8 cellular contexts compared by ENCODE assay signal in the genomic region with DNA sequence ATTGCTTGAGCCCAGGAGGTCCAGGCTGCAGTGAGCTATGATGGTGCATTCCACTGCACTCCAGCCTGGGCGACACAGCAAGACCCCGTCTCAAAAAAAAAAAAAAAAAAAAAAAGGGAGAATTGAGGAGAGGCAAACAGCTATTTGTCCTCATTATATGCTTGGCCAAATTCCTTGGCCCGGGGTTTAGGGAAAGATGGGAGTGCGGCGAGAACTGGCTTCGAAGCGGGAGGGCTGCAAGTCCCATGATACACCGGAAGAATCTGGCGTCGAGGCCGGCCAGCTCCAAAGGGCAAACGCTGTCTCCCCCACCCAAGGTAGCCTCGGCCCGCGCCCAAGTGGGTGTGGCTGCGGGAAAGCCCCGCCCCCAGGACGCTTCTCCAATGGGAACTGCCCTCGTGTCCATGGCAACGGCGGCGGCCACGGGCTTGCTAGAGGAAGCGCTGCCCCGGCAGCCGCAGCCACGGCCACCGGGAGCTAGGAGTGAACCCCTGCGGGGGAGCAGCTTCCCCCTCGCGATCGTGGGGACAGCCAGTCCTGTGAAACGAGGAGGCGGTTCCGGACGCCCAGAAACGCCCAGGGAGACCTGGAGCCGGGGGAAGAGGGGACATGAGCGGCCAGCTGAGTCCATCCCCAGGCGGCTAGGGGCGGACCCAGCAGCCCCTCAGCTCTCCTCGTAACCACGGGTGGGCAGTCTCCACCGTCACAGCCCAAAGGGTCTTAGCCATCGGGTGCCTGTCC. TPM values are rescaled to one million over a fixed set of nuclear protein-coding genes. Genes with fewer than 3 reads are reported as not detected.
A peak's percentile ranks its signal among the peaks of the same experiment; 100 is the strongest.
DNase-seq lines count a peak whose midpoint lies in the region; ATAC-seq lines count a peak whose summit lies in the region.

A gene with protein sequence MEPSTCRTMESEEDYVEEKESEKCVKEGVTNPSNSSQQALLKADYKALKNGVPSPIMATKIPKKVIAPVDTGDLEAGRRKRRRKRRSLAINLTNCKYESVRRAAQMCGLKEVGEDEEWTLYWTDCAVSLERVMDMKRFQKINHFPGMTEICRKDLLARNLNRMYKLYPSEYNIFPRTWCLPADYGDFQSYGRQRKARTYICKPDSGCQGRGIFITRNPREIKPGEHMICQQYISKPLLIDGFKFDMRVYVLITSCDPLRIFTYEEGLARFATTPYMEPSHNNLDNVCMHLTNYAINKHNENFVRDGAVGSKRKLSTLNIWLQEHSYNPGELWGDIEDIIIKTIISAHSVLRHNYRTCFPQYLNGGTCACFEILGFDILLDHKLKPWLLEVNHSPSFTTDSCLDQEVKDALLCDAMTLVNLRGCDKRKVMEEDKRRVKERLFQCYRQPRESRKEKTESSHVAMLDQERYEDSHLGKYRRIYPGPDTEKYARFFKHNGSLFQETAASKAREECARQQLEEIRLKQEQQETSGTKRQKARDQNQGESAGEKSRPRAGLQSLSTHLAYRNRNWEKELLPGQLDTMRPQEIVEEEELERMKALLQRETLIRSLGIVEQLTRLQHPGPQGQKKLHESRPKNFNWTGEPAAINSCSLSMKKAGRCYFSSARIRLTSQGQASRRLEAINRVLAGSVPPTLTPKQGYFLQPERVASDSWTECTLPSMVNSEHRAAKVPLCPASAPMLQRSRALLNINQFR (plus strand): TSS at position 434 of the 741 bp plus-strand sequence. CDS start 1,075 bp downstream, outside the sequence.

- no peaks in the 10 kb centered on the region for H3K9me3 ChIP-seq in BLaER1

- H3K9ac ChIP-seq in BLaER1 = 0 out of 2 replicates have a peak within 1 kb of the TSS, but pooled peaks have one; percentile 45

- peaks cover 8% of the 10 kb centered on the region for H3K27me3 Mint-ChIP-seq in T-helper 1 cell treated with Interleukin-12 subunit alpha and Interleukin-12 subunit beta and Interleukin-4 antibody, amounts not matched to agents 30 μg/mL and 1 μg/mL, for 36 hours (ENCODE audit: low read depth)

- H3K4me1 Mint-ChIP-seq in T-helper 1 cell treated with Interleukin-12 subunit alpha and Interleukin-12 subunit beta and Interleukin-4 antibody, amounts not matched to agents 30 μg/mL and 1 μg/mL, for 36 hours (ENCODE audit: low read depth) = peaks cover 14% of the 10 kb centered on the region

- ATAC-seq in GM21825 (IDR thresholded peaks at IDR 0.05; ENCODE audit: unreplicated experiment) (peak; percentile 61), left ventricle myocardium superior (peak; percentile 96)

- H3K27me3 ChIP-seq in BLaER1 = peaks cover 16% of the 10 kb centered on the region

- WGBS in urinary bladder = 1% methylated on average over 45 of the region's 45 CpGs

- no peaks in the 10 kb centered on the region for H3K36me3 ChIP-seq in BLaER1
- no peaks in the 10 kb centered on the region for H3K36me3 ChIP-seq in urinary bladder (ENCODE audit: insufficient read depth)

- peak within 1 kb of the TSS; percentile 96 for H3K4me2 ChIP-seq in BLaER1

- H3K36me3 Mint-ChIP-seq in T-helper 1 cell treated with Interleukin-12 subunit alpha and Interleukin-12 subunit beta and Interleukin-4 antibody, amounts not matched to agents 30 μg/mL and 1 μg/mL, for 36 hours (ENCODE audit: low read depth) = no peaks in the 10 kb centered on the region

- peak within 1 kb of the TSS; percentile 71 for H3K4me3 Mint-ChIP-seq in T-helper 1 cell treated with Interleukin-12 subunit alpha and Interleukin-12 subunit beta and Interleukin-4 antibody, amounts not matched to agents 30 μg/mL and 1 μg/mL, for 36 hours

- intact Hi-C loops in left ventricle myocardium superior (cut with micrococcal nuclease) = no loop called here
- intact Hi-C loops in posterior vena cava (cut with DNase I) = no loop called here

- no peaks in the 10 kb centered on the region for H3K9me3 Mint-ChIP-seq in T-helper 1 cell treated with Interleukin-12 subunit alpha and Interleukin-12 subunit beta and Interleukin-4 antibody, amounts not matched to agents 30 μg/mL and 1 μg/mL, for 36 hours

- no peaks in the 10 kb centered on the region for H4K20me1 ChIP-seq in BLaER1

- H3K4me3 ChIP-seq in BLaER1 (peak within 1 kb of the TSS; percentile 64), urinary bladder (ENCODE audit: low read depth, low read length) (peak within 1 kb of the TSS; percentile 48)

- H3K27ac ChIP-seq in BLaER1 (no peak within 1 kb of the TSS), urinary bladder (ENCODE audit: low read depth) (no peak within 1 kb of the TSS)

- H3K4me1 ChIP-seq in BLaER1 = peaks cover 16% of the 10 kb centered on the region
- no peaks in the 10 kb centered on the region for H3K4me1 ChIP-seq in urinary bladder (ENCODE audit: insufficient read depth)

- H3K27ac Mint-ChIP-seq in T-helper 1 cell treated with Interleukin-12 subunit alpha and Interleukin-12 subunit beta and Interleukin-4 antibody, amounts not matched to agents 30 μg/mL and 1 μg/mL, for 36 hours = peak within 1 kb of the TSS; percentile 31

- DNase-seq in NCI-H1105 (lab: John Stamatoyannopoulos, UW) (peak; percentile 33), amniotic stem cell (lab: John Stamatoyannopoulos, UW) (peak; percentile 28), left ventricle myocardium superior (peak; percentile 98), posterior vena cava (ENCODE audit: low spot score) (peak; percentile 98)

RNA-seq across cellular contexts. Expression of the gene that starts here (rescaled TPM):
- total RNA-seq in left ventricle myocardium superior = 0.20 TPM
- total RNA-seq in posterior vena cava = not detected
- not detected for total RNA-seq in urinary bladder
- polyA plus RNA-seq in urinary bladder = 0.05 TPM

Comparison
In these comparisons a context has a peak if more than half of its experiments do, and no peak if none do; other contexts are left out.
1. Peak in DNase-seq and ATAC-seq in left ventricle myocardium superior; RNA of the gene not detected or under 1 TPM.
2. Peak in DNase-seq in posterior vena cava; RNA of the gene not detected or under 1 TPM.
3. DNase-seq: peak in every context shown above with its lines; median percentile 98 in left ventricle myocardium superior; 98 in posterior vena cava; 33 in NCI-H1105; 28 in amniotic stem cell.